1 cellular context compared by ENCODE assay signal in the genomic region with DNA sequence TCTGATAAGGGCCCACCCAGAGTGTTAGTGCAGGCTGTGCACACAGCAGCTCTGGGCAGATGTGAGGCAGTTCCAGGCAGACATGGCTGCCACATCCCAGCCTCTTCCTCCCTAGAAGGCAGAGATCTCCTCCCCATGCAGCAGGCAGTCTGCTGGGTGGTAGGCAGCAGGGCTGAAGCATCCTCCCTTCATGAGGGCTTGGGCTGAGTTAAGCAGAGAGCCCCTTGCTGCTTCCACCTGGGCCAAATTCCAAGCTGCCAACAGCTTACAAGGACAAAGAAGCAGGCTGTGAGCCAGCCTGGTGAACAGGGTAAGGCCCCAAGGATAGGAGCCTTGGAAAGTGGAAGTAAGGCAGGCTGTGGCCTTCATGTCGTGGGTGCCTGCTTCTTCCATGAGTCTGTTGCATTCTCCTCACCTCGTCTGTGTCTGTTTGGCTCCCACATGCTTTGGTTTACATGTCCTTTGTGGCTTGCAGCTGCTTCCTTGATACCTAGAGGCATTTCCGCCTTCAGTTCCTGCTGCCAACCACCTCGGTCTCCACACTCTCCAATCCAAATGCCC.
TF ChIP-seq lines count a peak whose summit lies in the region.

No MANE protein-coding gene starts in this region.

TF ChIP-seq in SK-N-SH treated with all-trans-retinoic acid at 6 μM for 48 hours, 23 proteins besides CTCF, POLR2A, EP300 and RAD21 (continued from another document):
- TF ChIP-seq, protein P1, sequence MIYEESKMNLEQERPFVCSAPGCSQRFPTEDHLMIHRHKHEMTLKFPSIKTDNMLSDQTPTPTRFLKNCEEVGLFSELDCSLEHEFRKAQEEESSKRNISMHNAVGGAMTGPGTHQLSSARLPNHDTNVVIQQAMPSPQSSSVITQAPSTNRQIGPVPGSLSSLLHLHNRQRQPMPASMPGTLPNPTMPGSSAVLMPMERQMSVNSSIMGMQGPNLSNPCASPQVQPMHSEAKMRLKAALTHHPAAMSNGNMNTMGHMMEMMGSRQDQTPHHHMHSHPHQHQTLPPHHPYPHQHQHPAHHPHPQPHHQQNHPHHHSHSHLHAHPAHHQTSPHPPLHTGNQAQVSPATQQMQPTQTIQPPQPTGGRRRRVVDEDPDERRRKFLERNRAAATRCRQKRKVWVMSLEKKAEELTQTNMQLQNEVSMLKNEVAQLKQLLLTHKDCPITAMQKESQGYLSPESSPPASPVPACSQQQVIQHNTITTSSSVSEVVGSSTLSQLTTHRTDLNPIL (CRISPR knock-in tag; IDR thresholded peaks at IDR 0.05; ENCODE audit: low read depth), result no peak
- no peak for TF ChIP-seq BACH2 (CRISPR knock-in tag; IDR thresholded peaks at IDR 0.05; ENCODE audit: borderline replicate concordance)
- TF ChIP-seq, protein P2, sequence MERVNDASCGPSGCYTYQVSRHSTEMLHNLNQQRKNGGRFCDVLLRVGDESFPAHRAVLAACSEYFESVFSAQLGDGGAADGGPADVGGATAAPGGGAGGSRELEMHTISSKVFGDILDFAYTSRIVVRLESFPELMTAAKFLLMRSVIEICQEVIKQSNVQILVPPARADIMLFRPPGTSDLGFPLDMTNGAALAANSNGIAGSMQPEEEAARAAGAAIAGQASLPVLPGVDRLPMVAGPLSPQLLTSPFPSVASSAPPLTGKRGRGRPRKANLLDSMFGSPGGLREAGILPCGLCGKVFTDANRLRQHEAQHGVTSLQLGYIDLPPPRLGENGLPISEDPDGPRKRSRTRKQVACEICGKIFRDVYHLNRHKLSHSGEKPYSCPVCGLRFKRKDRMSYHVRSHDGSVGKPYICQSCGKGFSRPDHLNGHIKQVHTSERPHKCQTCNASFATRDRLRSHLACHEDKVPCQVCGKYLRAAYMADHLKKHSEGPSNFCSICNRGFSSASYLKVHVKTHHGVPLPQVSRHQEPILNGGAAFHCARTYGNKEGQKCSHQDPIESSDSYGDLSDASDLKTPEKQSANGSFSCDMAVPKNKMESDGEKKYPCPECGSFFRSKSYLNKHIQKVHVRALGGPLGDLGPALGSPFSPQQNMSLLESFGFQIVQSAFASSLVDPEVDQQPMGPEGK (CRISPR knock-in tag; IDR thresholded peaks at IDR 0.05; ENCODE audit: borderline replicate concordance), result no peak
- TF ChIP-seq TCF4 (CRISPR knock-in tag; IDR thresholded peaks at IDR 0.05; ENCODE audit: borderline replicate concordance), result no peak
- no peak for TF ChIP-seq ZNF565 (CRISPR knock-in tag; conservative IDR thresholded peaks at IDR 0.05; ENCODE audit: low read depth)
- no peak for TF ChIP-seq ZNF8 (CRISPR knock-in tag; IDR thresholded peaks at IDR 0.05)
- no peak for TF ChIP-seq TSHZ2 (CRISPR knock-in tag; IDR thresholded peaks at IDR 0.05)
- TF ChIP-seq ZFP30 (CRISPR knock-in tag; IDR thresholded peaks at IDR 0.05), result no peak
- TF ChIP-seq ISL1 (CRISPR knock-in tag; IDR thresholded peaks at IDR 0.05), result no peak
- no peak for TF ChIP-seq SNAI2 (CRISPR knock-in tag; IDR thresholded peaks at IDR 0.05)
